25 cellular contexts compared by ENCODE assay signal in genomic region chr6:75382634-75382900, GRCh38.
A peak's percentile ranks its signal among the peaks of the same experiment; 100 is the strongest.
DNase-seq lines count a peak whose midpoint lies in the region; TF ChIP-seq lines count a peak whose summit lies in the region.
"Had no signal": no experiment of that assay in that cellular context is flagged by ENCODE, and none has a peak within 500 bp of the region (broad histone marks: within the 10 kb centered on the region; RNA-seq: fewer than 3 reads in every experiment).

No MANE protein-coding gene starts in this region.

- peak overlapping the region; percentile 71 for H2AFZ ChIP-seq in neuron (ENCODE audit: low read depth, low read length)
- H2AFZ ChIP-seq: PC-9 had no signal

- DNase-seq in A673 (ENCODE audit: low spot score) (no peak), epithelial cell of proximal tubule (ENCODE audit: low read depth) (peak; percentile 55), NOMO-1 treated with dmso at 0.1 percent for 144 hours (lab: John Stamatoyannopoulos, UW; ENCODE audit: unreplicated experiment) (no peak), tibial artery (no peak)
- no peak for DNase-seq in activated T-helper 1 cell treated with anti-CD3 and anti-CD28 coated beads, Interleukin-12 subunit alpha, Interleukin-12 subunit beta, Interleukin-2, Interleukin-4 antibody, amounts not matched to agents 30 ng/mL and 10 ng/mL and 1 ng/mL, durations not matched to agents 14 hours and 24 hours and 36 hours (ENCODE audit: low spot score)
- DNase-seq: ACHN; Caco-2; CD4-positive, alpha-beta memory T cell; DMS 273 treated with DMSO at 0.1 percent for 48 hours; GDM1; H9; HFFc6; MM.1S; NCI-H1048; NCI-H1417 treated with DMSO at 0.1 percent for 48 hours; NCI-H187; NCI-H446 treated with DMSO at 0.1 percent for 48 hours; NCI-H526 treated with DMSO at 0.1 percent for 48 hours; PC-9; SHP77 treated with DMSO at 0.1 percent for 48 hours had no signal

- TF ChIP-seq CTCF in A673 (conservative IDR thresholded peaks at IDR 0.05; ENCODE audit: low read depth, low read length) (no peak), epithelial cell of proximal tubule (conservative IDR thresholded peaks at IDR 0.05; ENCODE audit: low read depth, low read length) (no peak), tibial artery (IDR thresholded peaks at IDR 0.05) (no peak)

- no peak overlapping the region for H3K27ac Mint-ChIP-seq in activated T-helper 1 cell treated with anti-CD3 and anti-CD28 coated beads, Interleukin-12 subunit alpha, Interleukin-12 subunit beta, Interleukin-2, Interleukin-4 antibody, amounts not matched to agents 30 ng/mL and 10 ng/mL and 1 ng/mL, durations not matched to agents 14 hours and 24 hours and 36 hours
- H3K27ac Mint-ChIP-seq: CD4-positive, alpha-beta memory T cell; HFFc6 had no signal

- H3K27me3 Mint-ChIP-seq in activated T-helper 1 cell treated with anti-CD3 and anti-CD28 coated beads, Interleukin-12 subunit alpha, Interleukin-12 subunit beta, Interleukin-2, Interleukin-4 antibody, amounts not matched to agents 30 ng/mL and 10 ng/mL and 1 ng/mL, durations not matched to agents 14 hours and 24 hours and 36 hours (ENCODE audit: insufficient read depth), result peaks cover 6% of the 10 kb centered on the region

- H3K4me3 ChIP-seq in A673 (ENCODE audit: low read depth, low read length, poor library complexity, severe bottlenecking), result no peak overlapping the region
- no peak overlapping the region for H3K4me3 ChIP-seq in epithelial cell of proximal tubule (ENCODE audit: low read depth, low read length)
- no peak overlapping the region for H3K4me3 ChIP-seq in neuron (ENCODE audit: low read length)
- H3K4me3 ChIP-seq in tibial artery, result no peak overlapping the region
- H3K4me3 ChIP-seq: BLaER1, K562, PC-9 had no signal

- H3K36me3 ChIP-seq in A673 (ENCODE audit: insufficient read depth, low read length, poor library complexity, severe bottlenecking) (no peaks in the 10 kb centered on the region), neuron (ENCODE audit: insufficient read depth, low read length) (no peaks in the 10 kb centered on the region), tibial artery (no peaks in the 10 kb centered on the region)
- H3K36me3 ChIP-seq: BLaER1 had no signal

- no TSS peak for BruUV-seq in A673 (replicated peaks; lab: Mats Ljungman, UMichigan)

- H3K27me3 ChIP-seq in A673 (replicated peaks; ENCODE audit: insufficient read depth, low read depth, low read length, poor library complexity) (no peaks in the 10 kb centered on the region), neuron (ENCODE audit: insufficient read depth, low read length) (no peaks in the 10 kb centered on the region), tibial artery (no peaks in the 10 kb centered on the region)
- H3K27me3 ChIP-seq: BLaER1 had no signal

- intact Hi-C loops in A673 (cut with micrococcal nuclease; ENCODE audit: unreplicated experiment) (no loop called here), tibial artery (cut with DNase I; ENCODE audit: low total_unique reads) (no loop called here)
- intact Hi-C loops in activated T-helper 1 cell treated with anti-CD3 and anti-CD28 coated beads, Interleukin-12 subunit alpha, Interleukin-12 subunit beta, Interleukin-2, Interleukin-4 antibody, amounts not matched to agents 30 ng/mL and 10 ng/mL and 1 ng/mL, durations not matched to agents 14 hours and 24 hours and 36 hours (cut with micrococcal nuclease), result no loop called here

- no peaks in the 10 kb centered on the region for H3K9me3 ChIP-seq in A673 (ENCODE audit: low read depth, low read length, poor library complexity, severe bottlenecking)
- H3K9me3 ChIP-seq in neuron (ENCODE audit: low read length), result no peaks in the 10 kb centered on the region
- no peaks in the 10 kb centered on the region for H3K9me3 ChIP-seq in tibial artery
- H3K9me3 ChIP-seq: BLaER1, Caco-2 had no signal

- no peaks in the 10 kb centered on the region for H3K4me1 Mint-ChIP-seq in activated T-helper 1 cell treated with anti-CD3 and anti-CD28 coated beads, Interleukin-12 subunit alpha, Interleukin-12 subunit beta, Interleukin-2, Interleukin-4 antibody, amounts not matched to agents 30 ng/mL and 10 ng/mL and 1 ng/mL, durations not matched to agents 14 hours and 24 hours and 36 hours (ENCODE audit: low read depth)
- H3K4me1 Mint-ChIP-seq: CD4-positive, alpha-beta memory T cell had no signal

- POLR2A ChIA-PET in A673 (lab: Charles Lee; ENCODE audit: low non-redundant PET), result no interaction called here

- peak overlapping the region; percentile 69 for H3K27ac ChIP-seq in A673 (ENCODE audit: low read depth, low read length, poor library complexity, severe bottlenecking)
- no peak overlapping the region for H3K27ac ChIP-seq in tibial artery
- H3K27ac ChIP-seq: BLaER1, PC-9, RWPE1 had no signal

- no peaks in the 10 kb centered on the region for H3K36me3 Mint-ChIP-seq in activated T-helper 1 cell treated with anti-CD3 and anti-CD28 coated beads, Interleukin-12 subunit alpha, Interleukin-12 subunit beta, Interleukin-2, Interleukin-4 antibody, amounts not matched to agents 30 ng/mL and 10 ng/mL and 1 ng/mL, durations not matched to agents 14 hours and 24 hours and 36 hours (ENCODE audit: low read depth)
- H3K36me3 Mint-ChIP-seq: CD4-positive, alpha-beta memory T cell had no signal

- no peaks in the 10 kb centered on the region for H3K9me3 Mint-ChIP-seq in activated T-helper 1 cell treated with anti-CD3 and anti-CD28 coated beads, Interleukin-12 subunit alpha, Interleukin-12 subunit beta, Interleukin-2, Interleukin-4 antibody, amounts not matched to agents 30 ng/mL and 10 ng/mL and 1 ng/mL, durations not matched to agents 14 hours and 24 hours and 36 hours
- H3K9me3 Mint-ChIP-seq: CD4-positive, alpha-beta memory T cell; HFFc6 had no signal

- peaks cover 21% of the 10 kb centered on the region for H3K4me1 ChIP-seq in A673 (ENCODE audit: insufficient read depth, low read length, poor library complexity, severe bottlenecking)
- H3K4me1 ChIP-seq in neuron (ENCODE audit: insufficient read depth, low read length), result peaks cover 27% of the 10 kb centered on the region
- peaks cover 0 to 3% (median 0%) of the 10 kb centered on the region in 4 donors for H3K4me1 ChIP-seq in tibial artery
- H3K4me1 ChIP-seq: BLaER1, Caco-2 had no signal

- H3K4me3 Mint-ChIP-seq in activated T-helper 1 cell treated with anti-CD3 and anti-CD28 coated beads, Interleukin-12 subunit alpha, Interleukin-12 subunit beta, Interleukin-2, Interleukin-4 antibody, amounts not matched to agents 30 ng/mL and 10 ng/mL and 1 ng/mL, durations not matched to agents 14 hours and 24 hours and 36 hours, result no peak overlapping the region
- H3K4me3 Mint-ChIP-seq: CD4-positive, alpha-beta memory T cell; H9; HFFc6 had no signal

- CTCF ChIA-PET in A673 (lab: Charles Lee), result no interaction called here

TF ChIP-seq in PFSK-1, 5 proteins besides CTCF, POLR2A, EP300 and RAD21:
- TF ChIP-seq TAF1 (IDR thresholded peaks at IDR 0.05; ENCODE audit: borderline replicate concordance, insufficient read depth, low read length) (peak; percentile 49; the same call in 1 of the 2 replicates), REST (IDR thresholded peaks at IDR 0.05; ENCODE audit: insufficient read depth in 1 of 2, low read depth in 2 of 2, low read length in 2 of 2) (no peak)
